Comparison of ENCODE assay signal across 20 cellular contexts in genomic region chr10:21279217-21279575, GRCh38.
DNase-seq lines count a peak whose midpoint lies in the region; ATAC-seq, FAIRE-seq and TF ChIP-seq lines count a peak whose summit lies in the region.
"Had no signal": no experiment of that assay in that cellular context is flagged by ENCODE, and none has a peak within 500 bp of the region (broad histone marks: within the 10 kb centered on the region; RNA-seq: fewer than 3 reads in every experiment).

No MANE protein-coding gene starts in this region.

- TF ChIP-seq CTCF in A549 (IDR thresholded peaks at IDR 0.05) (no peak), GM23338 (conservative IDR thresholded peaks at IDR 0.05; ENCODE audit: low read depth in 2 of 2) (no peak), astrocyte (IDR thresholded peaks at IDR 0.05; ENCODE audit: insufficient read depth, low read depth, low read length) (no peak), mesothelial cell of epicardium (IDR thresholded peaks at IDR 0.05; ENCODE audit: unreplicated experiment) (no peak)

- no peak for TF ChIP-seq EP300 in A549 (IDR thresholded peaks at IDR 0.05)

- FAIRE-seq in A549 (lab: Jason Lieb, UNC): no peak
- no peak for FAIRE-seq in astrocyte (lab: Jason Lieb, UNC)

- H3K36me3 Mint-ChIP-seq in GM23338 (ENCODE audit: low read depth) (peaks cover 8% of the 10 kb centered on the region), astrocyte (ENCODE audit: low read depth, unreplicated experiment) (no peaks in the 10 kb centered on the region), mesothelial cell of epicardium (no peaks in the 10 kb centered on the region)
- H3K36me3 Mint-ChIP-seq: activated naive CD4-positive, alpha-beta T cell treated with anti-CD3 and anti-CD28 coated beads, Interleukin-2, amount 10 ng/mL, durations not matched to agents 7 days and 5 days; CD8-positive, alpha-beta memory T cell; natural killer cell treated with Interleukin-12 subunit alpha and Interleukin-12 subunit beta and Interleukin-15 and Interleukin-18, amount 100 ng/mL, for 72 hours had no signal

- H3K79me2 ChIP-seq in GM23338 (replicated peaks; ENCODE audit: insufficient read depth) (no peaks in the 10 kb centered on the region), astrocyte (ENCODE audit: insufficient read depth, low read length) (no peaks in the 10 kb centered on the region)

- CTCF ChIA-PET in A549 (lab: Yijun Ruan, JAX) (interaction anchor here (0.6 to 8.3 kb wide), 62 partner anchors 8 to 673 kb away, joined by 3 to 97 read pairs (median 4); partner anchors contain the start of gene SKIDA1), HEK293T (lab: Yijun Ruan, JAX) (interaction anchor here (0.6 to 1.4 kb wide), 7 partner anchors 18 to 1324 kb away, joined by 3 to 8 read pairs (median 3); no protein-coding TSS in a partner anchor)

- H3K9ac ChIP-seq in astrocyte (ENCODE audit: low read length): no peak overlapping the region

- 93% methylated on average over 3 of the region's 3 CpGs for WGBS in A549 (ENCODE audit: missing lambda C conversion rate)

- H3K4me3 Mint-ChIP-seq in GM23338: no peak overlapping the region
- H3K4me3 Mint-ChIP-seq in astrocyte (ENCODE audit: unreplicated experiment): peak overlapping the region; percentile 54
- no peak overlapping the region for H3K4me3 Mint-ChIP-seq in mesothelial cell of epicardium
- H3K4me3 Mint-ChIP-seq: activated CD4-positive, alpha-beta T cell treated with anti-CD3 and anti-CD28 coated beads for 36 hours; activated naive CD4-positive, alpha-beta T cell treated with anti-CD3 and anti-CD28 coated beads, Interleukin-2, amount 10 ng/mL, durations not matched to agents 7 days and 5 days; activated T-helper 17 cell treated with anti-CD3 and anti-CD28 coated beads, Interleukin-2, amount 50 U/mL, for 72 hours; B cell; CD8-positive, alpha-beta memory T cell; natural killer cell treated with Interleukin-12 subunit alpha and Interleukin-12 subunit beta and Interleukin-15 and Interleukin-18, amount 100 ng/mL, for 72 hours; stimulated activated naive CD8-positive, alpha-beta T cell treated with anti-CD3 and anti-CD28 coated beads, Interleukin-15, amount 100 ng/mL, for 72 hours had no signal

- ATAC-seq in A549 (peak; percentile 4 to 37; a peak in 4 of 6 replicates), GM23338 (peak; percentile 3; the same call in 1 of the 3 replicates), GM18873 (IDR thresholded peaks at IDR 0.05; ENCODE audit: low FRiP score, unreplicated experiment) (no peak), HG02981 (IDR thresholded peaks at IDR 0.05; ENCODE audit: unreplicated experiment) (no peak), left colon (no peak)

- no peaks in the 10 kb centered on the region for H4K20me1 ChIP-seq in GM23338 (replicated peaks; ENCODE audit: insufficient read depth)
- H4K20me1 ChIP-seq in astrocyte (ENCODE audit: insufficient read depth, low read length): no peaks in the 10 kb centered on the region

- H3K4me2 ChIP-seq in A549 (peak overlapping the region; percentile 37), GM23338 (no peak overlapping the region), astrocyte (ENCODE audit: low read length) (no peak overlapping the region)

- no peaks in the 10 kb centered on the region for H3K9me3 ChIP-seq in A549
- H3K9me3 ChIP-seq in astrocyte (ENCODE audit: insufficient read depth, low read depth, low read length): peaks cover 3% of the 10 kb centered on the region
- H3K9me3 ChIP-seq: adrenal gland, body of pancreas, gastrocnemius medialis had no signal

- no peaks in the 10 kb centered on the region for H3K27me3 ChIP-seq in GM23338 (ENCODE audit: insufficient read depth)
- H3K27me3 ChIP-seq in astrocyte (ENCODE audit: insufficient read depth, low read length): no peaks in the 10 kb centered on the region
- H3K27me3 ChIP-seq: adrenal gland, body of pancreas, dorsolateral prefrontal cortex, gastrocnemius medialis had no signal

- H3K4me1 ChIP-seq in A549 (peaks cover 67% of the 10 kb centered on the region), GM23338 (ENCODE audit: insufficient read depth) (peaks cover 20% of the 10 kb centered on the region), astrocyte (ENCODE audit: insufficient read depth, low read length) (peaks cover 3% of the 10 kb centered on the region)
- H3K4me1 ChIP-seq: body of pancreas, gastrocnemius medialis had no signal

- H3K4me1 Mint-ChIP-seq in GM23338 (peaks cover 41% of the 10 kb centered on the region), astrocyte (ENCODE audit: low read depth, unreplicated experiment) (peaks cover 20% of the 10 kb centered on the region), mesothelial cell of epicardium (peaks cover 26% of the 10 kb centered on the region)
- H3K4me1 Mint-ChIP-seq: activated CD4-positive, alpha-beta T cell treated with anti-CD3 and anti-CD28 coated beads for 36 hours; activated naive CD4-positive, alpha-beta T cell treated with anti-CD3 and anti-CD28 coated beads, Interleukin-2, amount 10 ng/mL, durations not matched to agents 7 days and 5 days; activated T-helper 17 cell treated with anti-CD3 and anti-CD28 coated beads, Interleukin-2, amount 50 U/mL, for 72 hours; B cell; CD8-positive, alpha-beta memory T cell; stimulated activated naive CD8-positive, alpha-beta T cell treated with anti-CD3 and anti-CD28 coated beads, Interleukin-15, amount 100 ng/mL, for 72 hours had no signal

- no peak for TF ChIP-seq POLR2A in A549 (IDR thresholded peaks at IDR 0.05; ENCODE audit: low read length)

- H3K9me3 Mint-ChIP-seq in GM23338 (peaks cover 9% of the 10 kb centered on the region), astrocyte (ENCODE audit: unreplicated experiment) (peaks cover 4% of the 10 kb centered on the region), mesothelial cell of epicardium (peaks cover 3% of the 10 kb centered on the region)
- H3K9me3 Mint-ChIP-seq: activated naive CD4-positive, alpha-beta T cell treated with anti-CD3 and anti-CD28 coated beads, Interleukin-2, amount 10 ng/mL, durations not matched to agents 7 days and 5 days; activated T-helper 17 cell treated with anti-CD3 and anti-CD28 coated beads, Interleukin-2, amount 50 U/mL, for 72 hours; CD8-positive, alpha-beta memory T cell; natural killer cell treated with Interleukin-12 subunit alpha and Interleukin-12 subunit beta and Interleukin-15 and Interleukin-18, amount 100 ng/mL, for 72 hours; stimulated activated naive CD8-positive, alpha-beta T cell treated with anti-CD3 and anti-CD28 coated beads, Interleukin-15, amount 100 ng/mL, for 72 hours had no signal

- POLR2A ChIA-PET in A549 (lab: Yijun Ruan, JAX): interaction anchor here (0.7 to 2.9 kb wide), 10 partner anchors 14 to 254 kb away, joined by 3 to 27 read pairs (median 3); partner anchors contain the start of gene SKIDA1
- POLR2A ChIA-PET in HEK293T (lab: Yijun Ruan, JAX): no interaction called here

- peak overlapping the region; percentile 74 to 85 for H3K27ac ChIP-seq in A549
- H3K27ac ChIP-seq in GM23338 (ENCODE audit: low read depth): peak overlapping the region; percentile 11; the same call in 1 of the 2 replicates
- H3K27ac ChIP-seq in astrocyte (ENCODE audit: low read depth, low read length): no peak overlapping the region
- H3K27ac ChIP-seq: adrenal gland, body of pancreas, dorsolateral prefrontal cortex, gastrocnemius medialis had no signal

- H3K27ac Mint-ChIP-seq in GM23338: 0 out of 2 replicates have a peak overlapping the region, but pooled peaks have one; percentile 29
- H3K27ac Mint-ChIP-seq in astrocyte (ENCODE audit: unreplicated experiment): no peak overlapping the region
- H3K27ac Mint-ChIP-seq in mesothelial cell of epicardium: peak overlapping the region; percentile 80
- H3K27ac Mint-ChIP-seq: activated CD4-positive, alpha-beta T cell treated with anti-CD3 and anti-CD28 coated beads for 36 hours; activated naive CD4-positive, alpha-beta T cell treated with anti-CD3 and anti-CD28 coated beads, Interleukin-2, amount 10 ng/mL, durations not matched to agents 7 days and 5 days; activated T-helper 17 cell treated with anti-CD3 and anti-CD28 coated beads, Interleukin-2, amount 50 U/mL, for 72 hours; B cell; CD8-positive, alpha-beta memory T cell; natural killer cell treated with Interleukin-12 subunit alpha and Interleukin-12 subunit beta and Interleukin-15 and Interleukin-18, amount 100 ng/mL, for 72 hours; stimulated activated naive CD8-positive, alpha-beta T cell treated with anti-CD3 and anti-CD28 coated beads, Interleukin-15, amount 100 ng/mL, for 72 hours had no signal

- no peak for DNase-seq in A549 (ENCODE audit: low read depth in 1 of 2, low spot score in 1 of 2)
- no peak for DNase-seq in GM23338 (ENCODE audit: low spot score)
- no peak for DNase-seq in astrocyte (ENCODE audit: low read depth)
- no peak for DNase-seq in mesothelial cell of epicardium (ENCODE audit: low spot score in 2 of 2, unreplicated experiment in 2 of 2)
- no peak for DNase-seq in HEK293T (ENCODE audit: extremely low spot score)
- no peak for DNase-seq in left colon
- DNase-seq: cerebellar nuclear complex had no signal

- H2AFZ ChIP-seq in GM23338 (no peak overlapping the region), astrocyte (ENCODE audit: low read depth, low read length) (no peak overlapping the region)

- no peaks in the 10 kb centered on the region for H3K36me3 ChIP-seq in GM23338 (ENCODE audit: insufficient read depth)
- no peaks in the 10 kb centered on the region for H3K36me3 ChIP-seq in astrocyte (ENCODE audit: insufficient read depth, low read length)
- H3K36me3 ChIP-seq: adrenal gland, gastrocnemius medialis had no signal

- intact Hi-C loops in left colon (cut with DNase I, micrococcal nuclease): loop anchor here in 1 of 2 donors (10.0 kb wide), 1 partner anchor 676 kb away; no protein-coding TSS in a partner anchor

- no peak for TF ChIP-seq RAD21 in A549 (conservative IDR thresholded peaks at IDR 0.05 in 1 of 2, IDR thresholded peaks at IDR 0.05 in 1 of 2)

- no peaks in the 10 kb centered on the region for H3K9me2 ChIP-seq in GM23338 (ENCODE audit: insufficient read depth)

- H3K27me3 Mint-ChIP-seq in GM23338 (ENCODE audit: insufficient read depth, low read depth, poor library complexity) (peaks cover 5% of the 10 kb centered on the region), astrocyte (ENCODE audit: low read depth, unreplicated experiment) (no peaks in the 10 kb centered on the region), mesothelial cell of epicardium (ENCODE audit: low read depth) (no peaks in the 10 kb centered on the region)

- 0 out of 2 replicates have a peak, but pooled peaks cover 9% of the 10 kb centered on the region for H3F3A ChIP-seq in GM23338 (replicated peaks; ENCODE audit: low read depth)

- H3K4me3 ChIP-seq in A549 (no peak overlapping the region), GM23338 (no peak overlapping the region), astrocyte (ENCODE audit: insufficient read depth, low read depth, low read length) (no peak overlapping the region)
- H3K4me3 ChIP-seq: adrenal gland, body of pancreas, dorsolateral prefrontal cortex, gastrocnemius medialis had no signal

TF ChIP-seq in GM23338, 12 proteins besides CTCF, POLR2A, EP300 and RAD21 (continues in another document):
- TF ChIP-seq NANOG (IDR thresholded peaks at IDR 0.05; ENCODE audit: borderline replicate concordance): no peak
- no peak for TF ChIP-seq ZNF114 (CRISPR knock-in tag; IDR thresholded peaks at IDR 0.05)
- TF ChIP-seq JUNB (IDR thresholded peaks at IDR 0.05; ENCODE audit: unreplicated experiment): no peak

TF ChIP-seq in HEK293T, 16 proteins besides CTCF, POLR2A, EP300 and RAD21 (continues in another document):
- TF ChIP-seq ARNT (IDR thresholded peaks at IDR 0.05) (no peak), NFRKB (IDR thresholded peaks at IDR 0.05) (no peak)

Comparison
In these comparisons a context has a peak if more than half of its experiments do, and no peak if none do; other contexts are left out.
1. ATAC-seq: peak in A549 (2 of 2) and GM23338 (single experiment); none in GM18873 (single experiment), HG02981 (single experiment) and left colon (single experiment).